In the genomic region with DNA sequence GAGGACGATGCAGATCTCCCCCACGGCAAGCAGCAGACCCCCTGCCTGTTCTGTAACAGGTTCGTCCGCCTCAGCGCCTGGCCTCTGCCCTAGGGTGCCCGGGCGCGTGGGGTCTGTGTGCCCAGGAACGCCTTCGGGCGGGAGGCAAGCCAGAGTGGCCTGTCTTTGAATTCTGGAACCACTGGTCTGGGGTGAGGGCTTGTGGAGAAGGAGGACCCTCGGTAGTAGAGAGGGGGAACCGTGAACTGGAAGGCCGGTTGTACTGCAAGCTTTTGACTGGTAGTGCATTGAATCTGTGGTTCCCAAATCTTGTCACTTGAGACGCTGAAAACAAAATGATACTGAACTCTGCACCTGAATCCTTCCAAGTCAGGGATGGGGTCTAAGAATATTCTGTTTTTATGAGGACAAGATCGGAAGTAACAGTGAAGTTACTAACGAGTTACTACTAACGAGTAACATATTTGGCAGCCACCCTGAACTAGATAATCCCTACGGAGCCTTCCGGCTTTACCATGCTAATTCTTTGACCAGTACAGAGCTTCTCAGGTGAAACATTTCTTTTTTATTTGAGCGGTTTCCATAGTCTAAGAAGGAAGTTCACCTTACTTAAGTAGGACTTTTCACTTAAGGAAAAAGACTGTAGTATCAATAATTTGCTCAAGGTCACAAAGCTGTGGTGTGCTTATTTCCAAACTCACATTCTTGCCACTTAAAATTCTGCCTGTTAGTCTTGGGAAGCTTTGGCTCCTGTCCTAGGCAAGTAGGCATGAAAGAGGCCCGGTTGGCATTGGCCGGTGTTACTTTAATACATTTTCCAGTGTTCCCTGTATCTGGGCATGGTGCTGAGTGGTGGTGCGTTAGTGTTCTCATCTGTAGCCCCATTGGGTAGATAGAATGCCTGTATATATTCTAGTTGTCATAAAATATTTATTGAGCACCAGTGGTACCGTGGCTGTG, we compare ENCODE assay signal across 8 cellular contexts. TPM values are rescaled to one million over a fixed set of nuclear protein-coding genes. Genes with fewer than 3 reads are reported as not detected.
DNase-seq lines count a peak whose midpoint lies in the region; ATAC-seq and TF ChIP-seq lines count a peak whose summit lies in the region.

No MANE protein-coding gene starts in this region.

- 10% methylated on average over 24 of the region's 25 CpGs for WGBS in prostate gland

- H3K27ac ChIP-seq in prostate gland = peak overlapping the region; percentile 90 to 93

- H3K9me3 ChIP-seq in prostate gland = no peaks in the 10 kb centered on the region

- TF ChIP-seq POLR2A in prostate gland (IDR thresholded peaks at IDR 0.05) = no peak

- peak; percentile 66 for DNase-seq in DMS 273 (lab: John Stamatoyannopoulos, UW; ENCODE audit: unreplicated experiment)
- no peak for DNase-seq in DMS 273 treated with DMSO at 0.1 percent for 48 hours (lab: John Stamatoyannopoulos, UW)
- DNase-seq in HuH-7.5 (ENCODE audit: low spot score) = peak; percentile 13
- peak; percentile 49 for DNase-seq in activated CD8-positive, alpha-beta memory T cell treated with anti-CD3 and anti-CD28 coated beads, Interleukin-2, amount 50 U/mL, for 4 hours
- DNase-seq in foreskin fibroblast = peak in 1 of 2 donors; percentile 52
- no peak for DNase-seq in prostate gland (ENCODE audit: low spot score)
- no peak for DNase-seq in mesenteric fat pad (ENCODE audit: low spot score)

- TF ChIP-seq CTCF in foreskin fibroblast (IDR thresholded peaks at IDR 0.05; ENCODE audit: low read depth, low read length) (no peak), prostate gland (IDR thresholded peaks at IDR 0.05) (no peak)

- H3K36me3 ChIP-seq in prostate gland = no peaks in the 10 kb centered on the region

- no peaks in the 10 kb centered on the region for H3K4me1 ChIP-seq in prostate gland (replicated peaks)

- peak; percentile 17 for ATAC-seq in GM21381 (IDR thresholded peaks at IDR 0.05; ENCODE audit: unreplicated experiment)

- H3K4me3 ChIP-seq in foreskin fibroblast (ENCODE audit: low read depth in 1 of 2, low read length in 2 of 2) (peak overlapping the region; percentile 81 to 83), prostate gland (peak overlapping the region; percentile 80 to 92)

- intact Hi-C loops in prostate gland (cut with DNase I) = loop anchor here (5.0 kb wide), 1 partner anchor 224 kb away; no protein-coding TSS in a partner anchor

- H3K27me3 ChIP-seq in prostate gland (replicated peaks; ENCODE audit: insufficient read depth) = no peaks in the 10 kb centered on the region

RNA-seq across cellular contexts. Expression of gene PRMT3, which starts 0.9 kb away (rescaled TPM):
- 10 to 100 TPM; 13.8 to 18.7 TPM for total RNA-seq in prostate gland
- total RNA-seq in mesenteric fat pad = 13.5 TPM

RNA-seq across cellular contexts. Expression of gene HTATIP2, which starts 24.9 kb away (rescaled TPM):
- 10 to 100 TPM; 35.1 to 48.0 TPM for total RNA-seq in prostate gland
- 38.9 TPM for total RNA-seq in mesenteric fat pad

Comparison
In these comparisons a context has a peak if more than half of its experiments do, and no peak if none do; other contexts are left out.
1. DNase-seq: peak in DMS 273 (single experiment), HuH-7.5 (single experiment) and activated CD8-positive, alpha-beta memory T cell treated with anti-CD3 and anti-CD28 coated beads, Interleukin-2, amount 50 U/mL, for 4 hours (single experiment); none in DMS 273 treated with DMSO at 0.1 percent for 48 hours (single experiment), prostate gland (single experiment) and mesenteric fat pad (single experiment).